16 cellular contexts compared by ENCODE assay signal in the genomic region with DNA sequence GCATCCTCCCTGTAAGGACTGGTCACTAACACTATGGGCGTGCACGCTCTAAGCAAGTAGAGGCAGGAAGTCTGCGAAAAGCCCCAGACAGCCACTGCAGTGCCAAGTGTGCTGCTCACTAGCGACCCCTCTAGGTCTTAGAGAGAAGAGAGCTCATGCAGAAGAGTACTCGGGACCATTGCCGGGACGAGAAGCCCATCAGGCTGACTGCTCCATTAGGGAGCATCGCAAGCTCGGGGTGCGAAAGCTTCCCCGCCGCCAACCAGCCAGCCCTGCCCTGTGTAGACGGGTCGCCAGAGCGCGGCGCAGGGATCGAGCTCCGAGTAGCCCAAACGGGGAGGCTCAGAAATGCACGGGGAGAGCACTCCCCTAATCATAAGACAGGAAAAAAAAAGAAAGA. TPM values are rescaled to one million over a fixed set of nuclear protein-coding genes. Genes with fewer than 3 reads are reported as not detected.
DNase-seq lines count a peak whose midpoint lies in the region; ATAC-seq, FAIRE-seq and TF ChIP-seq lines count a peak whose summit lies in the region.
"Had no signal": no experiment of that assay in that cellular context is flagged by ENCODE, and none has a peak within 500 bp of the region (broad histone marks: within the 10 kb centered on the region; RNA-seq: fewer than 3 reads in every experiment).

No MANE protein-coding gene starts in this region.

- no peak overlapping the region for H3K4me2 ChIP-seq in GM23248 (ENCODE audit: unreplicated experiment)

- H3K4me1 ChIP-seq in A673 (ENCODE audit: insufficient read depth, low read length, poor library complexity, severe bottlenecking) (no peaks in the 10 kb centered on the region), Panc1 (ENCODE audit: control insufficient read depth, insufficient read depth, low read length) (no peaks in the 10 kb centered on the region), pancreas (no peaks in the 10 kb centered on the region), GM23248 (ENCODE audit: insufficient read depth) (no peaks in the 10 kb centered on the region)
- H3K4me1 ChIP-seq: HAP-1 had no signal

- DNase-seq in A673 (ENCODE audit: low spot score) (peak; percentile 68), GM13977 (ENCODE audit: low spot score) (no peak), Panc1 (ENCODE audit: low read depth, low spot score) (no peak), foreskin fibroblast (no peak), pancreas (no peak), NCI-H1092 (lab: John Stamatoyannopoulos, UW) (no peak), GM23248 (no peak)
- DNase-seq: activated CD8-positive, alpha-beta memory T cell treated with anti-CD3 and anti-CD28 coated beads for 24 hours; aorta; NCI-H2081 treated with DMSO at 0.1 percent for 48 hours; stimulated activated CD4-positive, alpha-beta T cell treated with anti-CD3 and anti-CD28 coated beads, Interleukin-15, amount 100 ng/mL, for 24 hours; substantia nigra had no signal

- no peak overlapping the region for H3K27ac ChIP-seq in A673 (ENCODE audit: low read depth, low read length, poor library complexity, severe bottlenecking)
- H3K27ac ChIP-seq in Panc1 (ENCODE audit: low read length) = no peak overlapping the region
- no peak overlapping the region for H3K27ac ChIP-seq in pancreas
- no peak overlapping the region for H3K27ac ChIP-seq in GM23248

- ATAC-seq in Panc1 (no peak), pancreas (no peak), GM18907 (IDR thresholded peaks at IDR 0.05; ENCODE audit: unreplicated experiment) (no peak)

- 6 to 8% methylated on average over 21 of the region's 21 CpGs for WGBS in pancreas, 2 donors
- WGBS in GM23248 (ENCODE audit: low coverage in 1 of 2, low lambda C conversion rate in 2 of 2, missing lambda C conversion rate in 2 of 2), 2 experiments = 6 to 11% methylated on average over 20 to 21 of the region's 21 CpGs

- intact Hi-C loops in A673 (cut with micrococcal nuclease; ENCODE audit: unreplicated experiment) (loop anchor here (10.0 kb wide), 1 partner anchor 272 kb away; no protein-coding TSS in a partner anchor), Panc1 (cut with micrococcal nuclease; ENCODE audit: unreplicated experiment) (no loop called here), pancreas (cut with DNase I) (no loop called here)

- CTCF ChIA-PET in A673 (lab: Charles Lee) (interaction anchor here (0.6 kb wide), 1 partner anchor 10 kb away, joined by 3 read pairs; no protein-coding TSS in a partner anchor), Panc1 (lab: Charles Lee) (no interaction called here)

- no peaks in the 10 kb centered on the region for H3K9me2 ChIP-seq in GM23248 (ENCODE audit: insufficient read depth)

- no peak for FAIRE-seq in pancreas (lab: Jason Lieb, UNC)
- FAIRE-seq: frontal cortex had no signal

- no peaks in the 10 kb centered on the region for H3K36me3 ChIP-seq in A673 (ENCODE audit: insufficient read depth, low read length, poor library complexity, severe bottlenecking)
- no peaks in the 10 kb centered on the region for H3K36me3 ChIP-seq in Panc1 (ENCODE audit: control insufficient read depth, insufficient read depth, low read length)
- H3K36me3 ChIP-seq in pancreas = no peaks in the 10 kb centered on the region
- no peaks in the 10 kb centered on the region for H3K36me3 ChIP-seq in GM23248 (ENCODE audit: low read depth)
- H3K36me3 ChIP-seq: HAP-1 had no signal

- in situ Hi-C loops in GM13977 (cut with MboI; ENCODE audit: low pct_unique_long_range_greater_than_20kb, low sequenced_read_pairs, unreplicated experiment) (no loop called here), Panc1 (cut with HindIII; ENCODE audit: low pct_unique_long_range_greater_than_20kb, low sequenced_read_pairs) (no loop called here), GM23248 (cut with MboI) (no loop called here)

- no peak overlapping the region for H3K9ac ChIP-seq in GM23248

- H3K27me3 ChIP-seq in A673 (replicated peaks; ENCODE audit: insufficient read depth, low read depth, low read length, poor library complexity) (peaks cover 65% of the 10 kb centered on the region), Panc1 (ENCODE audit: control insufficient read depth, insufficient read depth, low read length) (peaks cover 4% of the 10 kb centered on the region), pancreas (peaks cover 6 to 44% (median 18%) of the 10 kb centered on the region in 4 donors), GM23248 (replicated peaks; ENCODE audit: insufficient read depth) (peaks cover 69% of the 10 kb centered on the region)

- H3K4me3 ChIP-seq in A673 (ENCODE audit: low read depth, low read length, poor library complexity, severe bottlenecking) (no peak overlapping the region), Panc1 (ENCODE audit: low read depth in 2 of 2, low read length in 2 of 2) (no peak overlapping the region), foreskin fibroblast (ENCODE audit: low read depth in 1 of 2, low read length in 2 of 2) (no peak overlapping the region), pancreas (no peak overlapping the region), GM23248 (no peak overlapping the region)
- H3K4me3 ChIP-seq: HAP-1 had no signal

- TF ChIP-seq CTCF in A673 (conservative IDR thresholded peaks at IDR 0.05; ENCODE audit: low read depth, low read length) (peak; percentile 63), GM13977 (IDR thresholded peaks at IDR 0.05; ENCODE audit: extremely low read depth, insufficient read depth, missing control alignments) (peak; percentile 17), Panc1 (IDR thresholded peaks at IDR 0.05) (peak; percentile 20; the same call in 1 of the 2 replicates), foreskin fibroblast (IDR thresholded peaks at IDR 0.05; ENCODE audit: low read depth, low read length) (peak; percentile 7), pancreas (IDR thresholded peaks at IDR 0.05) (no peak)

- no peak overlapping the region for H2AFZ ChIP-seq in GM23248

- H4K20me1 ChIP-seq in GM23248 (ENCODE audit: insufficient read depth) = no peaks in the 10 kb centered on the region

- no peaks in the 10 kb centered on the region for H3K79me2 ChIP-seq in GM23248 (ENCODE audit: insufficient read depth)

- H3K9me3 ChIP-seq in A673 (ENCODE audit: low read depth, low read length, poor library complexity, severe bottlenecking) (no peaks in the 10 kb centered on the region), Panc1 (ENCODE audit: control insufficient read depth, insufficient read depth, low read depth, low read length) (no peaks in the 10 kb centered on the region), pancreas (no peaks in the 10 kb centered on the region), GM23248 (ENCODE audit: low read depth) (no peaks in the 10 kb centered on the region)
- H3K9me3 ChIP-seq: HAP-1 had no signal

- BruUV-seq in A673 (replicated peaks; lab: Mats Ljungman, UMichigan) (no TSS peak), Panc1 (replicated peaks; lab: Mats Ljungman, UMichigan) (no TSS peak)

- H3F3A ChIP-seq in GM23248 (ENCODE audit: insufficient read depth) = no peaks in the 10 kb centered on the region

- POLR2A ChIA-PET in A673 (lab: Charles Lee; ENCODE audit: low non-redundant PET) = no interaction called here
- POLR2A ChIA-PET in Panc1 (lab: Charles Lee) = no interaction called here

RNA-seq across cellular contexts. Expression of a gene that starts 16.6 kb away (rescaled TPM):
- total RNA-seq in A673 (2021) (12.6 and 16.8 TPM in 2 replicates), Panc1 (2021; ENCODE audit: unreplicated experiment) (not detected), pancreas (under 1 TPM in 1 of 6 donors, not detected in 5; 0.06 TPM)
- polyA plus RNA-seq in Panc1 (2012; ENCODE audit: insufficient read length) = not detected
- polyA plus RNA-seq in pancreas (under 1 TPM; 0.02 to 0.04 TPM), GM23248 (2016; fragmentation: Nextera tagmentation; extraction: Ambion mirVana) (not detected in 2 replicates)
- not detected in 2 replicates for total RNA-seq in GM23248 (2014; rRNA removed; shearing (Covaris generic))
- total RNA-seq: mucosa of gallbladder had no signal

Comparison
In these comparisons a context has a peak if more than half of its experiments do, and no peak if none do; other contexts are left out.
1. CTCF ChIP-seq: peak in A673 (single experiment), GM13977 (single experiment), Panc1 (single experiment) and foreskin fibroblast (single experiment); none in pancreas (0 of 4).
2. RNA of a gene that starts 16.6 kb away (total RNA-seq): 12.6 to 16.8 TPM in A673; not detected in Panc1 (single experiment), 0.06 TPM in pancreas and not detected in GM23248; every median in the first group is over 10 times any median in the second.